In the genomic region with DNA sequence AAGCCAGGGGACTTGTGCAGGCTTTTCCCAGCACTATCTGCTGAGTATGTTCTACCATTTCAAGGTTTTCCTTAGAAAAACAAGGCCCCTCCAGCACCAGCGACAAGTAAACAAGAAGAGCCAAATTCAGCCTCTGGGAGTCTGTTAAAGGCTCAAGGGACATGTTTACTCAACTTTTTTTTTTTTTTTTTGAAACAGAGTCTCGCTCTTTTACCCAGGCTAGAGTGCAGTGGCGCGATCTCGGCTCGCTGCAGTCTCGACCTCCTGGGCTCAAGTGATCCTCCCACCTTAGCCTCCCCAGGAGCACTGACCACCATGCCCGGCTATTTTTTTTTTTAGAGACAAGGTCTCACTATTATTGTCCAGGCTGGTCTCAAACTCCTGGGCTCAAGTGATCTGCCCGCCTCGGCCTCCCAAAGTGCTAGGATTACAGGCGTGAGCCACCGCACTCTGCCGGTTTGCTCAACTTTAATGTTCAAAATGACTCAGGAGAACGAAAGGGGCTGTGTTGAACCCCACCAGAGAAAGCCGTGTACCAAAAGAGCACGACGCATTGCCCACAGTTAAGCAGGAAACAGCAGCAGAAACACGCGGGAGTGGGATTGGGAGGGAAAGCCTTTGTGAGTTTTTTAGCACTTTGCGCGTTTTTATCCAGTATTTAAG, we compare ENCODE assay signal across 8 cellular contexts. TPM values are rescaled to one million over a fixed set of nuclear protein-coding genes. Genes with fewer than 3 reads are reported as not detected.
A peak's percentile ranks its signal among the peaks of the same experiment; 100 is the strongest.
DNase-seq lines count a peak whose midpoint lies in the region; ATAC-seq and TF ChIP-seq lines count a peak whose summit lies in the region.

No MANE protein-coding gene starts in this region.

- peak overlapping the region; percentile 70 to 99 (median 76) for H3K4me3 ChIP-seq in fibroblast of lung (replicated peaks in 1 of 4; ENCODE audit: control extremely low read depth in 1 of 4, insufficient read depth in 1 of 4, low read depth in 3 of 4, low read length in 4 of 4)
- H3K4me3 ChIP-seq in psoas muscle, result peak overlapping the region; percentile 89

- peak overlapping the region; percentile 96 for H3K9ac ChIP-seq in fibroblast of lung (ENCODE audit: insufficient read depth, low read length)

- peaks cover 3% of the 10 kb centered on the region for H3K4me1 ChIP-seq in fibroblast of lung (ENCODE audit: control insufficient read depth, extremely low read depth, insufficient read depth, low read length)
- peaks cover 24% of the 10 kb centered on the region for H3K4me1 ChIP-seq in psoas muscle

- H3K27me3 ChIP-seq in fibroblast of lung (ENCODE audit: control insufficient read depth, insufficient read depth, low read length), result no peaks in the 10 kb centered on the region
- no peaks in the 10 kb centered on the region for H3K27me3 ChIP-seq in psoas muscle (ENCODE audit: insufficient read depth in 3 of 3, low read length in 2 of 3)

- H2AFZ ChIP-seq in fibroblast of lung (ENCODE audit: low read length), result peak overlapping the region; percentile 98

- ATAC-seq in GM18502 (IDR thresholded peaks at IDR 0.05; ENCODE audit: poor library complexity, unreplicated experiment), result peak; percentile 23
- peak; percentile 26 for ATAC-seq in HG02981 (IDR thresholded peaks at IDR 0.05; ENCODE audit: unreplicated experiment)
- ATAC-seq in psoas muscle, result peak; percentile 15 to 47 (median 24)
- no peak for ATAC-seq in GM18505 (IDR thresholded peaks at IDR 0.05; ENCODE audit: unreplicated experiment)

- peak; percentile 44 for DNase-seq in activated CD4-positive, CD25-positive, alpha-beta regulatory T cell treated with anti-CD3 and anti-CD28 coated beads, Interleukin-2, amount 50 U/mL, for 72 hours
- no peak for DNase-seq in fibroblast of lung (ENCODE audit: low read depth in 2 of 2)
- no peak for DNase-seq in psoas muscle
- no peak for DNase-seq in NCI-H2171 treated with DMSO at 0.1 percent for 48 hours (lab: John Stamatoyannopoulos, UW)
- DNase-seq in NCI-H345 (lab: John Stamatoyannopoulos, UW), result no peak

- WGBS in psoas muscle, 3 donors, result 21 to 23% (median 23%) methylated on average over 21 of the region's 21 CpGs

- no peak for TF ChIP-seq CTCF in fibroblast of lung (conservative IDR thresholded peaks at IDR 0.05 in 1 of 2, IDR thresholded peaks at IDR 0.05 in 1 of 2; ENCODE audit: low read depth in 1 of 2, low read length in 2 of 2)
- TF ChIP-seq CTCF in psoas muscle (IDR thresholded peaks at IDR 0.05), result no peak

- peak overlapping the region; percentile 98 for H3K4me2 ChIP-seq in fibroblast of lung (ENCODE audit: extremely low read depth, insufficient read depth, low read length)

- H3K27ac ChIP-seq in fibroblast of lung (ENCODE audit: insufficient read depth, low read length), result peak overlapping the region; percentile 93
- H3K27ac ChIP-seq in psoas muscle, result peak overlapping the region; percentile 91

- peaks cover 4% of the 10 kb centered on the region for H3K36me3 ChIP-seq in fibroblast of lung (ENCODE audit: control insufficient read depth, insufficient read depth, low read length)
- H3K36me3 ChIP-seq in psoas muscle (ENCODE audit: insufficient read depth in 1 of 2, low read depth in 1 of 2), result peaks cover 0 to 40% of the 10 kb centered on the region in 2 donors

- H3K79me2 ChIP-seq in fibroblast of lung (ENCODE audit: control insufficient read depth, insufficient read depth, low read length), result peaks cover 38% of the 10 kb centered on the region

- TF ChIP-seq POLR2A in GM18505 (IDR thresholded peaks at IDR 0.05; ENCODE audit: borderline replicate concordance, extremely low read depth, insufficient read depth, insufficient read length), result no peak

- intact Hi-C loops in psoas muscle (cut with DNase I), result no loop called here

- no peaks in the 10 kb centered on the region for H4K20me1 ChIP-seq in fibroblast of lung (ENCODE audit: control insufficient read depth, extremely low read depth, insufficient read depth, low read length)

- H3K9me3 ChIP-seq in fibroblast of lung (ENCODE audit: control insufficient read depth, insufficient read depth, low read depth, low read length) (no peaks in the 10 kb centered on the region), psoas muscle (no peaks in the 10 kb centered on the region)

RNA-seq across cellular contexts. Expression of gene PRDX3, which starts 0.8 kb away (rescaled TPM):
- total RNA-seq in fibroblast of lung, result 144 and 287 TPM in 2 replicates
- polyA plus RNA-seq in fibroblast of lung, result 303 and 333 TPM in 2 replicates
- polyA plus RNA-seq in fibroblast of lung (2012), result 166 and 194 TPM in 2 replicates
- polyA minus RNA-seq in fibroblast of lung (ENCODE audit: low replicate concordance), result 141 and 268 TPM in 2 replicates
- 100 to 1,000 TPM; 186 to 212 (median 201) TPM for total RNA-seq in psoas muscle
- 100 to 1,000 TPM; 182 to 331 (median 204) TPM for polyA plus RNA-seq in psoas muscle

RNA-seq across cellular contexts. Expression of gene SFXN4, which starts 12.3 kb away (rescaled TPM):
- total RNA-seq in fibroblast of lung, result 17.7 TPM in 2 replicates
- polyA plus RNA-seq in fibroblast of lung, result 10.3 and 18.1 TPM in 2 replicates
- polyA plus RNA-seq in fibroblast of lung (2012), result 8.6 and 15.0 TPM in 2 replicates
- polyA minus RNA-seq in fibroblast of lung (ENCODE audit: low replicate concordance), result 1.8 and 4.2 TPM in 2 replicates
- total RNA-seq in psoas muscle, result 10 to 100 TPM; 37.1 to 48.9 (median 43.9) TPM
- 10 to 100 TPM; 49.0 to 67.2 (median 65.7) TPM for polyA plus RNA-seq in psoas muscle

RNA-seq across cellular contexts. Expression of gene GRK5, which starts 29.5 kb away (rescaled TPM):
- 19.0 and 24.1 TPM in 2 replicates for total RNA-seq in fibroblast of lung
- 26.9 and 90.3 TPM in 2 replicates for polyA plus RNA-seq in fibroblast of lung
- 30.0 and 94.7 TPM in 2 replicates for polyA plus RNA-seq in fibroblast of lung (2012)
- 28.8 and 64.8 TPM in 2 replicates for polyA minus RNA-seq in fibroblast of lung (ENCODE audit: low replicate concordance)
- 10 to 100 TPM in 2 of 4 donors, 1 to 10 TPM in 2; 8.0 to 15.5 (median 10.1) TPM for total RNA-seq in psoas muscle
- 1 to 10 TPM; 7.0 to 7.7 (median 7.3) TPM for polyA plus RNA-seq in psoas muscle
